Comparison of ENCODE assay signal across 8 cellular contexts in genomic region chr9:110217656-110218099, GRCh38. TPM values are rescaled to one million over a fixed set of nuclear protein-coding genes. Genes with fewer than 3 reads are reported as not detected.
DNase-seq lines count a peak whose midpoint lies in the region; FAIRE-seq and TF ChIP-seq lines count a peak whose summit lies in the region.

No MANE protein-coding gene starts in this region.

- H3K9ac ChIP-seq in KMS-11 = no peak overlapping the region

- DNase-seq in Daoy (ENCODE audit: low read depth) (peak; percentile 29), SW480 (ENCODE audit: low spot score) (peak; percentile 51), germinal center (ENCODE audit: low spot score) (peak; percentile 13), suprapubic skin (ENCODE audit: low spot score in 2 of 2) (no peak), iPS-NIHi7 (ENCODE audit: extremely low spot score) (no peak), GM12892 (ENCODE audit: insufficient read length) (no peak)
- no peak for DNase-seq in activated CD8-positive, alpha-beta memory T cell treated with anti-CD3 and anti-CD28 coated beads for 24 hours

- TF ChIP-seq EP300 in suprapubic skin (IDR thresholded peaks at IDR 0.05) = no peak

- TF ChIP-seq CTCF in KMS-11 (conservative IDR thresholded peaks at IDR 0.05; ENCODE audit: low read depth, low read length) = peak; percentile 80
- peak; percentile 49 to 65 for TF ChIP-seq CTCF in suprapubic skin (IDR thresholded peaks at IDR 0.05)

- no peaks in the 10 kb centered on the region for H3K9me3 ChIP-seq in suprapubic skin

- no peaks in the 10 kb centered on the region for H3K79me2 ChIP-seq in KMS-11 (ENCODE audit: insufficient read depth, low read depth)

- H2AFZ ChIP-seq in KMS-11 (ENCODE audit: low read depth) = 0 out of 2 replicates have a peak overlapping the region, but pooled peaks have one; percentile 46

- WGBS in suprapubic skin = 31% methylated on average over 10 of the region's 10 CpGs

- H3K4me3 ChIP-seq in KMS-11 (IDR thresholded peaks at IDR 0.05; ENCODE audit: insufficient read depth, low read depth, low read length) (no peak overlapping the region), suprapubic skin (no peak overlapping the region)

- no peaks in the 10 kb centered on the region for H3K36me3 ChIP-seq in KMS-11 (ENCODE audit: insufficient read depth)
- no peaks in the 10 kb centered on the region for H3K36me3 ChIP-seq in suprapubic skin

- 0 out of 2 replicates have a peak overlapping the region, but pooled peaks have one; percentile 44 for H3K4me2 ChIP-seq in KMS-11

- H3K4me1 ChIP-seq in KMS-11 (ENCODE audit: low read depth, poor library complexity, severe bottlenecking) = peaks cover 6% of the 10 kb centered on the region
- peaks cover 4% of the 10 kb centered on the region for H3K4me1 ChIP-seq in suprapubic skin

- FAIRE-seq in GM12892 (lab: Jason Lieb, UNC) = no peak

- no peak overlapping the region for H3K27ac ChIP-seq in KMS-11
- H3K27ac ChIP-seq in suprapubic skin = no peak overlapping the region

- H4K20me1 ChIP-seq in KMS-11 (ENCODE audit: insufficient read depth) = no peaks in the 10 kb centered on the region

- H3K27me3 ChIP-seq in KMS-11 (ENCODE audit: insufficient read depth, low read depth) (no peaks in the 10 kb centered on the region), suprapubic skin (no peaks in the 10 kb centered on the region)

- TF ChIP-seq POLR2A in suprapubic skin (IDR thresholded peaks at IDR 0.05) = no peak
- TF ChIP-seq POLR2A in GM12892 (IDR thresholded peaks at IDR 0.05; ENCODE audit: low read depth, low read length) = no peak

RNA-seq across cellular contexts. Expression of gene C9orf152, which starts 9.7 kb away (rescaled TPM):
- total RNA-seq in Daoy (2014; rRNA removed; shearing (Covaris generic)) = not detected in 2 replicates
- total RNA-seq in suprapubic skin = 10 to 100 TPM in 2 of 4 donors, 1 to 10 TPM in 2; 8.6 to 14.9 (median 10.9) TPM
- polyA plus RNA-seq in GM12892 (2012; ENCODE audit: missing spikeins) = 0.45 TPM

RNA-seq across cellular contexts. Expression of gene TXN, which starts 38.6 kb away (rescaled TPM):
- 704 and 743 TPM in 2 replicates for total RNA-seq in Daoy (2014; rRNA removed; shearing (Covaris generic))
- total RNA-seq in suprapubic skin = 100 to 1,000 TPM; 126 to 214 (median 154) TPM
- polyA plus RNA-seq in GM12892 (2012; ENCODE audit: missing spikeins) = 722 TPM

Comparison
In these comparisons a context has a peak if more than half of its experiments do, and no peak if none do; other contexts are left out.
1. DNase-seq: peak in Daoy (single experiment), SW480 (single experiment) and germinal center (single experiment); none in suprapubic skin (0 of 2), activated CD8-positive, alpha-beta memory T cell treated with anti-CD3 and anti-CD28 coated beads for 24 hours (single experiment), iPS-NIHi7 (single experiment) and GM12892 (single experiment).